1 cellular context compared by ENCODE assay signal in genomic region chr1:198467907-198468306, GRCh38.
TF ChIP-seq lines count a peak whose summit lies in the region.

No MANE protein-coding gene starts in this region.

TF ChIP-seq in IMR-90, 13 proteins besides CTCF, POLR2A, EP300 and RAD21 (continued from another document):
- TF ChIP-seq, protein P1, sequence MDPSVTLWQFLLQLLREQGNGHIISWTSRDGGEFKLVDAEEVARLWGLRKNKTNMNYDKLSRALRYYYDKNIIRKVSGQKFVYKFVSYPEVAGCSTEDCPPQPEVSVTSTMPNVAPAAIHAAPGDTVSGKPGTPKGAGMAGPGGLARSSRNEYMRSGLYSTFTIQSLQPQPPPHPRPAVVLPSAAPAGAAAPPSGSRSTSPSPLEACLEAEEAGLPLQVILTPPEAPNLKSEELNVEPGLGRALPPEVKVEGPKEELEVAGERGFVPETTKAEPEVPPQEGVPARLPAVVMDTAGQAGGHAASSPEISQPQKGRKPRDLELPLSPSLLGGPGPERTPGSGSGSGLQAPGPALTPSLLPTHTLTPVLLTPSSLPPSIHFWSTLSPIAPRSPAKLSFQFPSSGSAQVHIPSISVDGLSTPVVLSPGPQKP (IDR thresholded peaks at IDR 0.05; ENCODE audit: borderline replicate concordance, low read depth, low read length): no peak
- no peak for TF ChIP-seq RCOR1 (IDR thresholded peaks at IDR 0.05; ENCODE audit: insufficient replicate concordance, low read length)
- TF ChIP-seq FOS (IDR thresholded peaks at IDR 0.05; ENCODE audit: low read depth, low read length): no peak
- TF ChIP-seq NFE2L2 (IDR thresholded peaks at IDR 0.05; ENCODE audit: low read depth, low read length): no peak
- no peak for TF ChIP-seq CHD1 (IDR thresholded peaks at IDR 0.05; ENCODE audit: low read depth, low read length)
